8 cellular contexts compared by ENCODE assay signal in the genomic region with DNA sequence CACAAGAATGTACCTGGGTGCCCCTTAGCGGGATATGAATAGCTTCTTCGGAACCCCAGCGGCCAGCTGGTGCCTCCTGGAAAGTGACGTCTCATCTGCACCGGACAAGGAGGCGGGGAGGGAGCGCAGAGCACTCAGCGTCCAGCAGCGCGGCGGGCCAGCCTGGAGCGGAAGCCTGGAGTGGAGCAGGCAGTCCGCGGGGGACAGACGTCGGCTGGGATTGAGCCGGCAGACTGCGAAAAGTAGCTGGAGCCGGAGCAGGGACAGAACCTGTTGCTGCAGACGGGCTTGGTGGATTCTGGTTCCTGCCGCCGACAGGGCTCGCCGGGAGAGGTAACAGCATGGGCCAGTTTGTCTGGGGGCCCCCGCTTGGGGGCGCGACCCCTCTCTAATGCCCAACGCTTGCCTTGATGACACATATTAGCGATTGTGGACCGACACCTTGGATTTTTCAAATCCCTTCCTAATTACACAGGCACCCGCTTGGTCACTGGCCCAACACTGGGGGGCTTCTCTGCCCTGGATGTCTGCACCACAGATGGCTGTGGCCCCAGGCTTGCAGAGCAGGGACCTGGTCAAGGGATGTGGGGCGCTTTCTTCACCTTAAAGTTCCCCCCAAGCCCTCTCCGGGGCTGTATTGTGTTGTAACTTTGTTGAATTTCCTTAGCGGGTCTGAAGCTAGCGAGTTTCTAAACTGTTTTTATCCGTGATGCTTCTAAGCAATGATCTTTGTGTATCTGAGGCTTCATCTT. TPM values are rescaled to one million over a fixed set of nuclear protein-coding genes. Genes with fewer than 3 reads are reported as not detected.
DNase-seq lines count a peak whose midpoint lies in the region; ATAC-seq, FAIRE-seq and TF ChIP-seq lines count a peak whose summit lies in the region.

A gene (plus strand): TSS at position 133 of the 752 bp plus-strand sequence. CDS start 96,592 bp downstream, outside the sequence.

- peak within 1 kb of the TSS; percentile 100 for H2AFZ ChIP-seq in GM23338
- no peak within 1 kb of the TSS for H2AFZ ChIP-seq in K562 (ENCODE audit: low read depth, low read length)

- no TSS peak for BruUV-seq in K562 (replicated peaks; lab: Mats Ljungman, UMichigan)

- H3K9me1 ChIP-seq in K562 (ENCODE audit: control insufficient read depth, insufficient read depth, low read length): peaks cover 4% of the 10 kb centered on the region

- no peaks in the 10 kb centered on the region for H3F3A ChIP-seq in GM23338 (replicated peaks; ENCODE audit: low read depth)

- CTCF ChIA-PET in K562 (lab: Yijun Ruan, JAX; ENCODE audit: low intra/inter-chr PET ratio): no interaction called here

- H3K9ac ChIP-seq in K562 (ENCODE audit: insufficient read depth in 1 of 2, low read depth in 2 of 2, low read length in 2 of 2) (peak within 1 kb of the TSS in 1 of 2 experiments; percentile 70; a peak in 2 of 4 replicates), iPS-20b (ENCODE audit: low read depth, low read length) (peak within 1 kb of the TSS; percentile 48; the same call in 1 of the 2 replicates)

- H3K27ac ChIP-seq in GM23338 (ENCODE audit: low read depth) (no peak within 1 kb of the TSS), K562 (ENCODE audit: extremely low read depth, low read depth, low read length) (no peak within 1 kb of the TSS), iPS-20b (ENCODE audit: low read length) (no peak within 1 kb of the TSS)

- TF ChIP-seq CTCF in GM23338 (conservative IDR thresholded peaks at IDR 0.05; ENCODE audit: low read depth in 2 of 2): peak in 1 of 2 experiments; percentile 16; a peak in 2 of 4 replicates
- TF ChIP-seq CTCF in K562 (IDR thresholded peaks at IDR 0.05 in 2 of 3, conservative IDR thresholded peaks at IDR 0.05 in 1 of 3; ENCODE audit: insufficient read depth in 2 of 3, low read depth in 1 of 3, low read length in 3 of 3): no peak
- TF ChIP-seq CTCF in retinal pigment epithelial cell (conservative IDR thresholded peaks at IDR 0.05; ENCODE audit: low read depth, low read length): no peak

- peak within 1 kb of the TSS; percentile 75 for H3K4me3 Mint-ChIP-seq in GM23338
- no peak within 1 kb of the TSS for H3K4me3 Mint-ChIP-seq in activated CD4-positive, alpha-beta T cell treated with anti-CD3 and anti-CD28 coated beads, Interleukin-2, amount 10 ng/mL, durations not matched to agents 24 days and 14 days

- 3% methylated on average over 32 of the region's 36 CpGs for WGBS in K562 (ENCODE audit: insufficient coverage, low coverage, missing lambda C conversion rate)

- peak; percentile 97 for ATAC-seq in GM23338
- peak; percentile 76 for ATAC-seq in K562
- no peak for ATAC-seq in GM19455 (IDR thresholded peaks at IDR 0.05; ENCODE audit: unreplicated experiment)
- ATAC-seq in HG03469 (IDR thresholded peaks at IDR 0.05; ENCODE audit: unreplicated experiment): no peak

- intact Hi-C loops in K562 (cut with micrococcal nuclease): no loop called here
- intact Hi-C loops in activated CD4-positive, alpha-beta T cell treated with anti-CD3 and anti-CD28 coated beads, Interleukin-2, amount 10 ng/mL, durations not matched to agents 24 days and 14 days (cut with micrococcal nuclease): no loop called here

- in situ Hi-C loops in K562 (cut with MboI): no loop called here

- H3K9me2 ChIP-seq in GM23338 (ENCODE audit: insufficient read depth): 0 out of 2 replicates have a peak, but pooled peaks cover under 1% of the 10 kb centered on the region

- FAIRE-seq in K562 (lab: Jason Lieb, UNC): no peak

- H3K27me3 Mint-ChIP-seq in GM23338 (ENCODE audit: insufficient read depth, low read depth, poor library complexity): peaks cover 3% of the 10 kb centered on the region
- H3K27me3 Mint-ChIP-seq in activated CD4-positive, alpha-beta T cell treated with anti-CD3 and anti-CD28 coated beads, Interleukin-2, amount 10 ng/mL, durations not matched to agents 24 days and 14 days: peaks cover 9% of the 10 kb centered on the region

- no peak for TF ChIP-seq RAD21 in K562 (CRISPR knock-in tag; conservative IDR thresholded peaks at IDR 0.05 in 1 of 2, IDR thresholded peaks at IDR 0.05 in 1 of 2)

- DNase-seq in GM23338 (ENCODE audit: low spot score) (peak; percentile 76), K562 (ENCODE audit: extremely low read depth in 1 of 4, low spot score in 3 of 4) (peak in 2 of 4 experiments; percentile 7 to 23), retinal pigment epithelial cell (ENCODE audit: low read depth) (no peak), NCI-H1048 (lab: John Stamatoyannopoulos, UW) (no peak)
- DNase-seq in activated CD4-positive, alpha-beta T cell treated with anti-CD3 and anti-CD28 coated beads, Interleukin-2, amount 10 ng/mL, durations not matched to agents 24 days and 14 days: no peak

- no peak for TF ChIP-seq EP300 in K562 (IDR thresholded peaks at IDR 0.05; ENCODE audit: low read length)

- POLR2A ChIA-PET in K562 (lab: Yijun Ruan, JAX): interaction anchor here (0.7 kb wide), 2 partner anchors 12 to 75 kb away, joined by 3 to 4 read pairs; no protein-coding TSS in a partner anchor

- H3K4me3 ChIP-seq in GM23338 (peak within 1 kb of the TSS; percentile 56), K562 (no peak within 1 kb of the TSS), iPS-20b (ENCODE audit: low read length) (peak within 1 kb of the TSS; percentile 69), retinal pigment epithelial cell (ENCODE audit: low read length) (peak within 1 kb of the TSS; percentile 58)

- H3K36me3 Mint-ChIP-seq in GM23338 (ENCODE audit: low read depth): no peaks in the 10 kb centered on the region
- no peaks in the 10 kb centered on the region for H3K36me3 Mint-ChIP-seq in activated CD4-positive, alpha-beta T cell treated with anti-CD3 and anti-CD28 coated beads, Interleukin-2, amount 10 ng/mL, durations not matched to agents 24 days and 14 days (ENCODE audit: low read depth)

- H3K4me1 Mint-ChIP-seq in GM23338: no peaks in the 10 kb centered on the region
- H3K4me1 Mint-ChIP-seq in activated CD4-positive, alpha-beta T cell treated with anti-CD3 and anti-CD28 coated beads, Interleukin-2, amount 10 ng/mL, durations not matched to agents 24 days and 14 days: no peaks in the 10 kb centered on the region

- H3K4me2 ChIP-seq in GM23338 (peak within 1 kb of the TSS; percentile 79), K562 (ENCODE audit: insufficient read depth, low read length) (peak within 1 kb of the TSS; percentile 0; the same call in 1 of the 2 replicates)

- H4K20me1 ChIP-seq in GM23338 (replicated peaks; ENCODE audit: insufficient read depth) (no peaks in the 10 kb centered on the region), K562 (replicated peaks; ENCODE audit: control insufficient read depth, insufficient read depth, low read length) (no peaks in the 10 kb centered on the region)

- peak within 1 kb of the TSS; percentile 59; the same call in 1 of the 2 replicates for H3K27ac Mint-ChIP-seq in GM23338
- no peak within 1 kb of the TSS for H3K27ac Mint-ChIP-seq in activated CD4-positive, alpha-beta T cell treated with anti-CD3 and anti-CD28 coated beads, Interleukin-2, amount 10 ng/mL, durations not matched to agents 24 days and 14 days

- TF ChIP-seq POLR2A in K562 (conservative IDR thresholded peaks at IDR 0.05): no peak

- H3K4me1 ChIP-seq in GM23338 (ENCODE audit: insufficient read depth) (0 out of 2 replicates have a peak, but pooled peaks cover 5% of the 10 kb centered on the region), K562 (replicated peaks in 1 of 2; ENCODE audit: control insufficient read depth in 2 of 2, insufficient read depth in 2 of 2, low read length in 2 of 2) (peaks cover 0 to 5% of the 10 kb centered on the region in 2 experiments; a peak in 1 of 5 replicates), iPS-20b (ENCODE audit: insufficient read depth, low read length) (0 out of 2 replicates have a peak, but pooled peaks cover 3% of the 10 kb centered on the region)

- no peaks in the 10 kb centered on the region for H3K9me3 Mint-ChIP-seq in GM23338
- H3K9me3 Mint-ChIP-seq in activated CD4-positive, alpha-beta T cell treated with anti-CD3 and anti-CD28 coated beads, Interleukin-2, amount 10 ng/mL, durations not matched to agents 24 days and 14 days: no peaks in the 10 kb centered on the region

- H3K9me3 ChIP-seq in K562 (replicated peaks; ENCODE audit: control insufficient read depth, insufficient read depth, low read depth, low read length): no peaks in the 10 kb centered on the region
- H3K9me3 ChIP-seq in iPS-20b (ENCODE audit: insufficient read depth, low read depth, low read length): no peaks in the 10 kb centered on the region

- no peaks in the 10 kb centered on the region for H3K27me3 ChIP-seq in GM23338 (ENCODE audit: insufficient read depth)
- peaks cover 11 to 12% of the 10 kb centered on the region in 2 experiments; a peak in 3 of 5 replicates for H3K27me3 ChIP-seq in K562 (ENCODE audit: control insufficient read depth in 2 of 2, insufficient read depth in 2 of 2, low read length in 2 of 2)
- no peaks in the 10 kb centered on the region for H3K27me3 ChIP-seq in iPS-20b (ENCODE audit: insufficient read depth, low read length)

- no peaks in the 10 kb centered on the region for H3K36me3 ChIP-seq in GM23338 (ENCODE audit: insufficient read depth)
- no peaks in the 10 kb centered on the region for H3K36me3 ChIP-seq in K562 (ENCODE audit: control insufficient read depth, insufficient read depth, low read length)
- H3K36me3 ChIP-seq in iPS-20b (ENCODE audit: insufficient read depth, low read depth, low read length): no peaks in the 10 kb centered on the region

- H3K79me2 ChIP-seq in GM23338 (replicated peaks; ENCODE audit: insufficient read depth): no peaks in the 10 kb centered on the region
- no peaks in the 10 kb centered on the region for H3K79me2 ChIP-seq in K562 (ENCODE audit: control insufficient read depth, insufficient read depth, low read length)

RNA-seq across cellular contexts. Expression of the gene that starts here (rescaled TPM):
- 0.28 and 5.9 TPM in 2 replicates for total RNA-seq in GM23338 (2014; rRNA removed; shearing (Covaris generic))
- polyA plus RNA-seq in GM23338 (2016; fragmentation: Nextera tagmentation; extraction: Ambion mirVana) (2.1 and 2.9 TPM in 2 replicates), K562 (2011; rRNA removed) (0.15 TPM in 1 of 2 replicates, not detected in the other), K562 (2014; fragmentation: Illumina TruSeq; extraction: Trizol) (0.64 and 0.94 TPM in 2 replicates), K562 (2014; fragmentation: Nextera tagmentation; extraction: Ambion mirVana) (under 1 TPM; 0.48 to 0.70 TPM), K562 (2014; rRNA removed) (0.15 and 0.16 TPM in 2 replicates)
- total RNA-seq in K562 (2011; cell fraction: chromatin; rRNA removed; ENCODE audit: low replicate concordance): 0.25 and 0.37 TPM in 2 replicates
- total RNA-seq in K562 (2011; cell fraction: nucleolus; rRNA removed): 0.33 and 0.53 TPM in 2 replicates
- 0.38 and 0.88 TPM in 2 replicates for total RNA-seq in K562 (2011; cell fraction: nucleoplasm; rRNA removed)
- total RNA-seq in K562 (2014; rRNA removed) (0.37 and 0.45 TPM in 2 replicates), K562 (2014; rRNA removed; fragmentation: Illumina TruSeq; extraction: Trizol) (0.41 and 0.62 TPM in 2 replicates), K562 (2015; rRNA removed; fragmentation: Illumina TruSeq; extraction: Trizol) (0.64 and 0.98 TPM in 2 replicates), K562 (2021) (0.27 and 0.38 TPM in 2 replicates)
- 0.18 TPM in 1 of 2 replicates, not detected in the other for polyA plus RNA-seq in K562 (2011; cell fraction: cytosol; rRNA removed)
- polyA plus RNA-seq in K562 (2011; cell fraction: nucleus; rRNA removed): not detected in 2 replicates
- 0.61 and 0.65 TPM in 2 replicates for polyA plus RNA-seq in K562 (2012)
- polyA minus RNA-seq in K562 (2011; rRNA and poly(A)+ RNA removed): 0.25 TPM in 1 of 2 replicates, not detected in the other
- not detected in 2 replicates for polyA minus RNA-seq in K562 (2011; cell fraction: cytosol; rRNA and poly(A)+ RNA removed)
- polyA minus RNA-seq in K562 (2011; cell fraction: nucleus; rRNA and poly(A)+ RNA removed): 0.13 TPM in 1 of 2 replicates, not detected in the other
- not detected in 2 replicates for total RNA-seq in activated CD4-positive, alpha-beta T cell treated with anti-CD3 and anti-CD28 coated beads, Interleukin-2, amount 10 ng/mL, durations not matched to agents 24 days and 14 days

Comparison
In these comparisons a context has a peak if more than half of its experiments do, and no peak if none do; other contexts are left out.
1. Peak in ATAC-seq and H3K4me2 ChIP-seq in K562; RNA of the gene not detected or under 1 TPM.